In genomic region chr7:124764847-124765400, GRCh38 we compare ENCODE assay signal across 8 cellular contexts. TPM values are rescaled to one million over a fixed set of nuclear protein-coding genes. Genes with fewer than 3 reads are reported as not detected.
DNase-seq lines count a peak whose midpoint lies in the region; ATAC-seq lines count a peak whose summit lies in the region.

No MANE protein-coding gene starts in this region.

- H3K9me3 Mint-ChIP-seq in dendritic cell treated with granulocyte-macrophage colony-stimulating factor and Interleukin-4, amounts not matched to agents 40 ng/mL and 50 ng/mL, for 4 days: no peaks in the 10 kb centered on the region

- peaks cover 15% of the 10 kb centered on the region for H3K9me3 ChIP-seq in SJSA1 (replicated peaks)

- H3K36me3 ChIP-seq in SJSA1: no peaks in the 10 kb centered on the region

- peaks cover 7% of the 10 kb centered on the region for H3K4me1 ChIP-seq in SJSA1 (replicated peaks)

- peaks cover 26% of the 10 kb centered on the region for H3K27me3 ChIP-seq in SJSA1 (replicated peaks)

- H3K36me3 Mint-ChIP-seq in dendritic cell treated with granulocyte-macrophage colony-stimulating factor and Interleukin-4, amounts not matched to agents 40 ng/mL and 50 ng/mL, for 4 days (ENCODE audit: low read depth): no peaks in the 10 kb centered on the region

- peak overlapping the region; percentile 72 for H3K4me3 Mint-ChIP-seq in dendritic cell treated with granulocyte-macrophage colony-stimulating factor and Interleukin-4, amounts not matched to agents 40 ng/mL and 50 ng/mL, for 4 days

- H3K27ac ChIP-seq in SJSA1 (no peak overlapping the region), temporal lobe (ENCODE audit: low read depth, low read length) (peak overlapping the region; percentile 98)

- H3K4me1 Mint-ChIP-seq in dendritic cell treated with granulocyte-macrophage colony-stimulating factor and Interleukin-4, amounts not matched to agents 40 ng/mL and 50 ng/mL, for 4 days (ENCODE audit: low read depth): peaks cover 16% of the 10 kb centered on the region

- H3K27me3 Mint-ChIP-seq in dendritic cell treated with granulocyte-macrophage colony-stimulating factor and Interleukin-4, amounts not matched to agents 40 ng/mL and 50 ng/mL, for 4 days: peaks cover 56% of the 10 kb centered on the region

- DNase-seq in SJSA1 (ENCODE audit: low read depth in 1 of 2, low spot score in 2 of 2) (no peak), lung microvascular endothelial cell (ENCODE audit: low read depth in 2 of 2) (peak; percentile 11 to 27), OCI-M2 (lab: John Stamatoyannopoulos, UW; ENCODE audit: unreplicated experiment) (no peak)

- ATAC-seq in GM18498 (IDR thresholded peaks at IDR 0.05; ENCODE audit: unreplicated experiment) (peak; percentile 48), HG02642 (IDR thresholded peaks at IDR 0.05; ENCODE audit: poor library complexity, unreplicated experiment) (peak; percentile 44), HG02623 (IDR thresholded peaks at IDR 0.05; ENCODE audit: unreplicated experiment) (no peak)

- H3K27ac Mint-ChIP-seq in dendritic cell treated with granulocyte-macrophage colony-stimulating factor and Interleukin-4, amounts not matched to agents 40 ng/mL and 50 ng/mL, for 4 days: no peak overlapping the region

- intact Hi-C loops in dendritic cell treated with granulocyte-macrophage colony-stimulating factor and Interleukin-4, amounts not matched to agents 40 ng/mL and 50 ng/mL, for 4 days (cut with micrococcal nuclease): no loop called here

- H3K4me3 ChIP-seq in SJSA1: peak overlapping the region; percentile 37

RNA-seq across cellular contexts. Expression of gene GPR37, which starts 0.7 kb away (rescaled TPM):
- not detected in 2 replicates for total RNA-seq in SJSA1 (2014; rRNA removed; shearing (Covaris generic))
- total RNA-seq in lung microvascular endothelial cell (0.20 and 0.87 TPM in 2 replicates), temporal lobe (20.9 TPM)

Comparison
In these comparisons a context has a peak if more than half of its experiments do, and no peak if none do; other contexts are left out.
1. DNase-seq: peak in lung microvascular endothelial cell (2 of 2); none in SJSA1 (0 of 2) and OCI-M2 (single experiment).
2. RNA of gene GPR37, which starts 0.7 kb away (total RNA-seq): 20.9 TPM in temporal lobe (single experiment); 0.20 to 0.87 TPM in lung microvascular endothelial cell and not detected in SJSA1; every median in the first group is over 10 times any median in the second.